In the genomic region with DNA sequence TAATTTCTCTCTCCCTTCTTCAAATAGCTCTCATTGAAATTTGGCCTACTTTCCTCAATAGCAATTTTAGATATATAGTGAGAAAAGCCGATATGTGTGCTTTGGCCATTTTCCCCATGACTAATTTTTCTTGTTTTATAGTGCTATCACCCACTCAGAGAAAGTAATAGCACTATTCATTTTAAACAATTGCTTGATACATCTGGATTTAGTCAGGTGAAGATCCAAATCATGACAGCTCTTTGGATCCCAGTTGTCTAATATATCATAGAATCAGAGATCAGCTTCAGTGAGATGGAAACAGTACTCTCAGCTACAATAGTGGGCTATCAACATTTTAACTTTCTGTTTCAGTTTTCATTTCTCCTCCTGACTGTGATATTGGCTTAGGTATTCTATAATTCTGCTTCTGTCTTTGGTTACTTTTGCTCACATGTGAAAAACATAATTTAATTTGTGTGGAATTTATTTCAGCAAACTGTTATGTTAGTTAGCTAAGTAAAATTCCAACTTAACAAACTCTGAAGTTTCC, we compare ENCODE assay signal across 9 cellular contexts. TPM values are rescaled to one million over a fixed set of nuclear protein-coding genes. Genes with fewer than 3 reads are reported as not detected.
DNase-seq lines count a peak whose midpoint lies in the region; ATAC-seq and TF ChIP-seq lines count a peak whose summit lies in the region.
"Had no signal": no experiment of that assay in that cellular context is flagged by ENCODE, and none has a peak within 500 bp of the region (broad histone marks: within the 10 kb centered on the region; RNA-seq: fewer than 3 reads in every experiment).

No MANE protein-coding gene starts in this region.

- no peak for TF ChIP-seq CTCF in osteocyte (IDR thresholded peaks at IDR 0.05)

- peak overlapping the region; percentile 29 for H3K4me3 Mint-ChIP-seq in osteocyte (ENCODE audit: unreplicated experiment)
- no peak overlapping the region for H3K4me3 Mint-ChIP-seq in activated T-helper 17 cell treated with anti-CD3 and anti-CD28 coated beads, Interleukin-2, amount 50 U/mL, for 72 hours

- intact Hi-C loops in left colon (cut with DNase I, micrococcal nuclease): no loop called here

- ATAC-seq in GM19035 (IDR thresholded peaks at IDR 0.05; ENCODE audit: unreplicated experiment) (peak; percentile 72), GM21786 (IDR thresholded peaks at IDR 0.05; ENCODE audit: unreplicated experiment) (peak; percentile 87), HG03469 (IDR thresholded peaks at IDR 0.05; ENCODE audit: unreplicated experiment) (peak; percentile 79), left colon (no peak)
- ATAC-seq in activated T-helper 17 cell treated with anti-CD3 and anti-CD28 coated beads, Interleukin-2, amount 50 U/mL, for 72 hours (replicated peaks): no peak

- H3K27ac Mint-ChIP-seq in osteocyte (ENCODE audit: unreplicated experiment): peak overlapping the region; percentile 86
- no peak overlapping the region for H3K27ac Mint-ChIP-seq in activated T-helper 17 cell treated with anti-CD3 and anti-CD28 coated beads, Interleukin-2, amount 50 U/mL, for 72 hours

- peaks cover 48% of the 10 kb centered on the region for H3K4me1 Mint-ChIP-seq in osteocyte (ENCODE audit: unreplicated experiment)
- no peaks in the 10 kb centered on the region for H3K4me1 Mint-ChIP-seq in activated T-helper 17 cell treated with anti-CD3 and anti-CD28 coated beads, Interleukin-2, amount 50 U/mL, for 72 hours

- H3K9me3 Mint-ChIP-seq in osteocyte (ENCODE audit: unreplicated experiment): no peaks in the 10 kb centered on the region
- H3K9me3 Mint-ChIP-seq in activated T-helper 17 cell treated with anti-CD3 and anti-CD28 coated beads, Interleukin-2, amount 50 U/mL, for 72 hours: no peaks in the 10 kb centered on the region

- H3K27me3 Mint-ChIP-seq in osteocyte (ENCODE audit: unreplicated experiment): no peaks in the 10 kb centered on the region
- H3K27me3 Mint-ChIP-seq in activated T-helper 17 cell treated with anti-CD3 and anti-CD28 coated beads, Interleukin-2, amount 50 U/mL, for 72 hours: peaks cover 8% of the 10 kb centered on the region

- no peak for DNase-seq in osteocyte (ENCODE audit: extremely low spot score, unreplicated experiment)
- no peak for DNase-seq in left colon
- DNase-seq in middle frontal gyrus (ENCODE audit: extremely low spot score, low spot score): no peak
- DNase-seq: activated T-cell treated with anti-CD3 and anti-CD28 coated beads, Interleukin-2, amount 50 U/mL, for 1 hour; GDM1 had no signal

- H3K36me3 Mint-ChIP-seq in osteocyte (ENCODE audit: unreplicated experiment): peaks cover 7% of the 10 kb centered on the region
- H3K36me3 Mint-ChIP-seq in activated T-helper 17 cell treated with anti-CD3 and anti-CD28 coated beads, Interleukin-2, amount 50 U/mL, for 72 hours (ENCODE audit: low read depth): no peaks in the 10 kb centered on the region

RNA-seq across cellular contexts. Expression of a gene that starts 38.7 kb away (rescaled TPM):
- total RNA-seq in osteocyte (67.0 and 67.5 TPM in 2 replicates), left colon (10 to 100 TPM in 1 of 2 donors, 1 to 10 TPM in 1; 4.7 to 15.5 TPM)
- total RNA-seq in activated T-helper 17 cell treated with anti-CD3 and anti-CD28 coated beads, Interleukin-2, amount 50 U/mL, for 72 hours: under 1 TPM in 1 of 2 donors, not detected in 1; 0.13 TPM

Comparison
In these comparisons a context has a peak if more than half of its experiments do, and no peak if none do; other contexts are left out.
1. ATAC-seq: peak in GM19035 (single experiment), GM21786 (single experiment) and HG03469 (single experiment); none in activated T-helper 17 cell treated with anti-CD3 and anti-CD28 coated beads, Interleukin-2, amount 50 U/mL, for 72 hours (single experiment) and left colon (single experiment).
2. RNA of a gene that starts 38.7 kb away (total RNA-seq): 67.0 to 67.5 TPM in osteocyte and 4.7 to 15.5 TPM in left colon; 0.13 TPM in activated T-helper 17 cell treated with anti-CD3 and anti-CD28 coated beads, Interleukin-2, amount 50 U/mL, for 72 hours; every median in the first group is over 4 times any median in the second.